ENCODE assay signal across 13 cellular contexts in the genomic region with DNA sequence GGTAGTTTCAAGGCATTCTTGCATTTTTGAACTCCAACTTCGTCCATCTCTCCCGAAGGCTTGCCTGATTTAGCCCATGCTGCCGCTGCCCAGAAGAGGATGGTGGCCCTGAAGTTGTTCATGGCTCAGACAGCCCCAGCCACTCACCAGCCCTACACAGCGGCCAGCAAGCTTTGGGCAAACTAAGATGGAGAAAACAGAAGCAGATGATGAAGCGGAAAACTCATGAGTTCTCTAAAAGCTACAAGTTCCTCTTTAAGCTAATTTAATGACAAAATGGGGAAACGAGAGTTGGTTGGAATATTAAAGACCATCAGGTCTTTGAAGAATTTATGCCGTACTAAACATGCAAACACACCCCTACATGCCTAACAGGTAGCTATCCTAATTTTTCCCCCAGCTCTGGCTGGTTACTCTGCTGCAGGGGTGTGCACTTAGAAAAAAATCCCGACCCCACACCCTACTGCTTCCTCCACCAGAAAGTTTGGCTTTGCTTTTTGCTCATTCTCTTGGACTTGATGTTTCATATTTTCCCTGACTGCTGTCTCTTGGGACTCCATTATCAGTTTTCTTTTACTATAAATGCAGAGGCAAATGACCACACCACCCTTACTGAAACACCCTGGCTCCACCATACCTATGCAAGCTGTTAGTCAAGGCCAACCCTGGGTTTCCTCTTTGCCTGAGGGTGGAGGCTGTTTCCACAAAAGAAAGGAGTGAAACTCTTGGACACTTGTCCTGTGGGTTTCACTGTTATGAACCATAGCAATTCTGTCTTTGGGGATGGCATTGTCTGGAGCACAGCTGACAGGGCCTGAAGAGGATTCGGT. TPM values are rescaled to one million over a fixed set of nuclear protein-coding genes. Genes with fewer than 3 reads are reported as not detected.
DNase-seq lines count a peak whose midpoint lies in the region; ATAC-seq, FAIRE-seq and TF ChIP-seq lines count a peak whose summit lies in the region.
"Had no signal": no experiment of that assay in that cellular context is flagged by ENCODE, and none has a peak within 500 bp of the region (broad histone marks: within the 10 kb centered on the region; RNA-seq: fewer than 3 reads in every experiment).

A gene with protein sequence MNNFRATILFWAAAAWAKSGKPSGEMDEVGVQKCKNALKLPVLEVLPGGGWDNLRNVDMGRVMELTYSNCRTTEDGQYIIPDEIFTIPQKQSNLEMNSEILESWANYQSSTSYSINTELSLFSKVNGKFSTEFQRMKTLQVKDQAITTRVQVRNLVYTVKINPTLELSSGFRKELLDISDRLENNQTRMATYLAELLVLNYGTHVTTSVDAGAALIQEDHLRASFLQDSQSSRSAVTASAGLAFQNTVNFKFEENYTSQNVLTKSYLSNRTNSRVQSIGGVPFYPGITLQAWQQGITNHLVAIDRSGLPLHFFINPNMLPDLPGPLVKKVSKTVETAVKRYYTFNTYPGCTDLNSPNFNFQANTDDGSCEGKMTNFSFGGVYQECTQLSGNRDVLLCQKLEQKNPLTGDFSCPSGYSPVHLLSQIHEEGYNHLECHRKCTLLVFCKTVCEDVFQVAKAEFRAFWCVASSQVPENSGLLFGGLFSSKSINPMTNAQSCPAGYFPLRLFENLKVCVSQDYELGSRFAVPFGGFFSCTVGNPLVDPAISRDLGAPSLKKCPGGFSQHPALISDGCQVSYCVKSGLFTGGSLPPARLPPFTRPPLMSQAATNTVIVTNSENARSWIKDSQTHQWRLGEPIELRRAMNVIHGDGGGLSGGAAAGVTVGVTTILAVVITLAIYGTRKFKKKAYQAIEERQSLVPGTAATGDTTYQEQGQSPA (minus strand): TSS at position 184 of the 830 bp plus-strand sequence. CDS start 62 bp downstream, at position 122.

- peak within 1 kb of the TSS; percentile 53 for H3K4me2 ChIP-seq in DOHH2 (ENCODE audit: low read length)

- H3K27me3 ChIP-seq in DOHH2 (ENCODE audit: control insufficient read depth, low read length) (peaks cover 61% of the 10 kb centered on the region), mucosa of rectum (ENCODE audit: control insufficient read depth in 2 of 2, insufficient read depth in 2 of 2, low read length in 2 of 2) (no peaks in the 10 kb centered on the region)
- H3K27me3 ChIP-seq: esophagus squamous epithelium had no signal

- H3K4me1 ChIP-seq in DOHH2 (ENCODE audit: control insufficient read depth, low read length) (peaks cover 51% of the 10 kb centered on the region), mucosa of rectum (ENCODE audit: control insufficient read depth in 2 of 2, insufficient read depth in 2 of 2, low read length in 2 of 2) (peaks cover 3 to 7% of the 10 kb centered on the region in 2 donors)

- H3K27me3 Mint-ChIP-seq in T-helper 17 cell, result no peaks in the 10 kb centered on the region

- H3K79me2 ChIP-seq in DOHH2 (ENCODE audit: control insufficient read depth, low read length), result no peaks in the 10 kb centered on the region

- peak within 1 kb of the TSS in 1 of 2 donors; percentile 22 for H3K9ac ChIP-seq in mucosa of rectum (ENCODE audit: low read depth in 1 of 2, low read length in 2 of 2)

- H3K9me3 ChIP-seq in DOHH2 (ENCODE audit: control insufficient read depth, insufficient read depth, low read length) (no peaks in the 10 kb centered on the region), T-helper 17 cell (ENCODE audit: control insufficient read depth, low read length, poor library complexity, severe bottlenecking) (no peaks in the 10 kb centered on the region), mucosa of rectum (ENCODE audit: control insufficient read depth in 2 of 2, low read length in 2 of 2) (no peaks in the 10 kb centered on the region)
- H3K9me3 ChIP-seq: esophagus squamous epithelium had no signal

- H3K4me3 ChIP-seq in DOHH2 (ENCODE audit: low read length), result peak within 1 kb of the TSS; percentile 9
- H3K4me3 ChIP-seq in mucosa of rectum (ENCODE audit: low read length in 2 of 2), result peak within 1 kb of the TSS; percentile 53 to 61

- CTCF ChIA-PET in HEK293T (lab: Yijun Ruan, JAX), result no interaction called here

- H3K27ac Mint-ChIP-seq in T-helper 17 cell, result no peak within 1 kb of the TSS
- H3K27ac Mint-ChIP-seq: activated CD8-positive, alpha-beta T cell treated with anti-CD3 and anti-CD28 coated beads for 36 hours; stimulated activated naive CD8-positive, alpha-beta T cell treated with anti-CD3 and anti-CD28 coated beads, Interleukin-15, amount 100 ng/mL, for 72 hours had no signal

- H3K27ac ChIP-seq in DOHH2 (ENCODE audit: low read depth, low read length) (no peak within 1 kb of the TSS), mucosa of rectum (ENCODE audit: low read depth in 2 of 2, low read length in 2 of 2) (peak within 1 kb of the TSS; percentile 54 to 62)

- no peak for FAIRE-seq in GM19239 (lab: Jason Lieb, UNC)
- FAIRE-seq: astrocyte had no signal

- peak; percentile 14 for ATAC-seq in GM21717 (IDR thresholded peaks at IDR 0.05; ENCODE audit: unreplicated experiment)
- peak; percentile 17 for ATAC-seq in T-helper 17 cell
- ATAC-seq: activated CD8-positive, alpha-beta T cell treated with anti-CD3 and anti-CD28 coated beads for 36 hours; stimulated activated naive CD8-positive, alpha-beta T cell treated with anti-CD3 and anti-CD28 coated beads, Interleukin-15, amount 100 ng/mL, for 72 hours had no signal

- peak within 1 kb of the TSS; percentile 73 for H3K4me3 Mint-ChIP-seq in T-helper 17 cell
- H3K4me3 Mint-ChIP-seq: activated CD8-positive, alpha-beta T cell treated with anti-CD3 and anti-CD28 coated beads for 36 hours; stimulated activated naive CD8-positive, alpha-beta T cell treated with anti-CD3 and anti-CD28 coated beads, Interleukin-15, amount 100 ng/mL, for 72 hours had no signal

- H3K9me2 ChIP-seq in DOHH2 (replicated peaks; ENCODE audit: control insufficient read depth, low read length), result no peaks in the 10 kb centered on the region

- peaks cover 11% of the 10 kb centered on the region for H3F3A ChIP-seq in DOHH2 (ENCODE audit: control insufficient read depth, insufficient read depth)

- POLR2A ChIA-PET in HEK293T (lab: Yijun Ruan, JAX), result no interaction called here

- TF ChIP-seq CTCF in DOHH2 (IDR thresholded peaks at IDR 0.05; ENCODE audit: low read depth, low read length, poor library complexity, severe bottlenecking), result no peak

- DNase-seq in T-helper 17 cell (no peak), HEK293T (ENCODE audit: extremely low spot score) (no peak), GM19239 (ENCODE audit: insufficient read length, low spot score) (no peak), NCI-H187 treated with DMSO at 0.1 percent for 48 hours (lab: John Stamatoyannopoulos, UW) (no peak), hypothalamus (lab: John Stamatoyannopoulos, UW) (no peak)
- DNase-seq: activated CD8-positive, alpha-beta T cell treated with anti-CD3 and anti-CD28 coated beads for 36 hours; esophagus squamous epithelium; H7; stimulated activated naive CD8-positive, alpha-beta T cell treated with anti-CD3 and anti-CD28 coated beads, Interleukin-15, amount 100 ng/mL, for 72 hours had no signal

- peaks cover 13% of the 10 kb centered on the region for H3K4me1 Mint-ChIP-seq in T-helper 17 cell

- no peaks in the 10 kb centered on the region for H3K36me3 Mint-ChIP-seq in T-helper 17 cell (ENCODE audit: low read depth)

- no peaks in the 10 kb centered on the region for H4K20me1 ChIP-seq in DOHH2 (ENCODE audit: control insufficient read depth, insufficient read depth, low read depth, low read length)

- no peaks in the 10 kb centered on the region for H3K36me3 ChIP-seq in DOHH2 (ENCODE audit: control insufficient read depth, low read length)
- peaks cover 0 to 7% of the 10 kb centered on the region in 2 donors for H3K36me3 ChIP-seq in mucosa of rectum (ENCODE audit: control insufficient read depth in 2 of 2, insufficient read depth in 2 of 2, low read length in 2 of 2)
- H3K36me3 ChIP-seq: esophagus squamous epithelium had no signal

TF ChIP-seq in HEK293T, 16 proteins besides CTCF, POLR2A, EP300 and RAD21:
- no peak for TF ChIP-seq SP1 (IDR thresholded peaks at IDR 0.05)
- TF ChIP-seq BHLHE40 (IDR thresholded peaks at IDR 0.05; ENCODE audit: borderline replicate concordance), result no peak
- no peak for TF ChIP-seq ARNT (IDR thresholded peaks at IDR 0.05)
- no peak for TF ChIP-seq LEF1 (IDR thresholded peaks at IDR 0.05; ENCODE audit: borderline replicate concordance)
- no peak for TF ChIP-seq NFRKB (IDR thresholded peaks at IDR 0.05)
TF ChIP-seq in HEK293T: peak in this region for 0.

RNA-seq across cellular contexts. Expression of the gene that starts here (rescaled TPM):
- total RNA-seq in T-helper 17 cell, result 10 to 100 TPM in 1 of 2 donors, 1 to 10 TPM in 1; 5.4 to 12.0 TPM
- total RNA-seq: activated CD8-positive, alpha-beta T cell treated with anti-CD3 and anti-CD28 coated beads for 36 hours; astrocyte; H7 had no signal
